ENCODE assay signal across 39 cellular contexts in genomic region chrX:134562002-134562401, GRCh38.
"Had no signal": no experiment of that assay in that cellular context is flagged by ENCODE, and none has a peak within 500 bp of the region (broad histone marks: within the 10 kb centered on the region; RNA-seq: fewer than 3 reads in every experiment).

No MANE protein-coding gene starts in this region.

- H3K4me1 Mint-ChIP-seq: activated naive CD4-positive, alpha-beta T cell treated with anti-CD3 and anti-CD28 coated beads, Interleukin-2, amount 50 U/mL, for 24 hours; activated naive CD8-positive, alpha-beta T cell treated with anti-CD3 and anti-CD28 coated beads for 36 hours; activated T-helper 17 cell treated with anti-CD3 and anti-CD28 coated beads, Interleukin-2, amount 50 U/mL, for 72 hours; brain; central memory CD8-positive, alpha-beta T cell had no signal

- H3K27me3 ChIP-seq: adrenal gland, ascending aorta, body of pancreas, brain microvascular endothelial cell, cardiac muscle cell had no signal

- FAIRE-seq: astrocyte, bronchial epithelial cell had no signal

- H3K27ac Mint-ChIP-seq: activated naive CD4-positive, alpha-beta T cell treated with anti-CD3 and anti-CD28 coated beads for 36 hours; activated naive CD4-positive, alpha-beta T cell treated with anti-CD3 and anti-CD28 coated beads, Interleukin-2, amount 10 ng/mL, durations not matched to agents 7 days and 5 days; activated naive CD4-positive, alpha-beta T cell treated with anti-CD3 and anti-CD28 coated beads, Interleukin-2, amount 50 U/mL, for 24 hours; activated naive CD4-positive, alpha-beta T cell treated with anti-CD3 and anti-CD28 coated beads, Interleukin-2, amount 50 U/mL, for 72 hours; activated naive CD8-positive, alpha-beta T cell; activated naive CD8-positive, alpha-beta T cell treated with anti-CD3 and anti-CD28 coated beads for 36 hours; activated naive CD8-positive, alpha-beta T cell treated with anti-CD3 and anti-CD28 coated beads, Interleukin-2, amount 10 ng/mL, durations not matched to agents 7 days and 5 days; activated naive CD8-positive, alpha-beta T cell treated with anti-CD3 and anti-CD28 coated beads, Interleukin-2, amount 50 U/mL, for 24 hours; activated T-cell treated with anti-CD3 and anti-CD28 coated beads, Interleukin-2, amount 50 U/mL, for 24 hours; activated T-cell treated with anti-CD3 and anti-CD28 coated beads, Interleukin-2, amount 50 U/mL, for 72 hours; activated T-helper 1 cell treated with anti-CD3 and anti-CD28 coated beads, Interleukin-12 subunit alpha, Interleukin-12 subunit beta, Interleukin-2, Interleukin-4 antibody, amounts not matched to agents 30 ng/mL and 10 ng/mL and 1 ng/mL, durations not matched to agents 14 hours and 24 hours and 36 hours; activated T-helper 17 cell treated with anti-CD3 and anti-CD28 coated beads, Interleukin-2, amount 50 U/mL, for 72 hours; activated T-helper 2 cell treated with anti-CD3 and anti-CD28 coated beads, Interferon-gamma antibody, Interleukin-2, Interleukin-4, amounts not matched to agents 10 μg/mL and 5 μg/mL and 100 μg/mL, durations not matched to agents 14 hours and 24 hours and 36 hours; brain had no signal

- H3K9me3 ChIP-seq: adrenal gland, ascending aorta, body of pancreas, breast epithelium had no signal

- DNase-seq: activated effector memory CD4-positive, alpha-beta T cell treated with anti-CD3 and anti-CD28 coated beads, Interleukin-2, amount 50 U/mL, for 16 hours; activated effector memory CD4-positive, alpha-beta T cell treated with Interleukin-2 at 50 U/mL for 16 hours; activated gamma-delta T cell; activated gamma-delta T cell treated with Interleukin-2 at 50 U/mL for 16 hours; activated naive CD4-positive, alpha-beta T cell; activated naive CD4-positive, alpha-beta T cell treated with anti-CD3 and anti-CD28 coated beads for 36 hours; activated naive CD4-positive, alpha-beta T cell treated with anti-CD3 and anti-CD28 coated beads, Interleukin-2, amount 10 ng/mL, durations not matched to agents 7 days and 5 days; activated naive CD4-positive, alpha-beta T cell treated with anti-CD3 and anti-CD28 coated beads, Interleukin-2, amount 50 U/mL, for 16 hours; activated naive CD4-positive, alpha-beta T cell treated with Interleukin-2 at 50 U/mL for 16 hours; activated naive CD8-positive, alpha-beta T cell treated with anti-CD3 and anti-CD28 coated beads for 36 hours; activated naive CD8-positive, alpha-beta T cell treated with anti-CD3 and anti-CD28 coated beads, Interleukin-2, amount 10 ng/mL, durations not matched to agents 7 days and 5 days; activated naive CD8-positive, alpha-beta T cell treated with anti-CD3 and anti-CD28 coated beads, Interleukin-2, amount 50 U/mL, for 24 hours; activated T-cell treated with anti-CD3 and anti-CD28 coated beads, Interleukin-2, amount 50 U/mL, for 1 hour; activated T-cell treated with anti-CD3 and anti-CD28 coated beads, Interleukin-2, amount 50 U/mL, for 24 hours; activated T-cell treated with anti-CD3 and anti-CD28 coated beads, Interleukin-2, amount 50 U/mL, for 4 hours; activated T-cell treated with anti-CD3 and anti-CD28 coated beads, Interleukin-2, amount 50 U/mL, for 48 hours; activated T-cell treated with anti-CD3 and anti-CD28 coated beads, Interleukin-2, amount 50 U/mL, for 72 hours; adrenal gland; amniotic stem cell; amygdala; anterior cingulate cortex; aorta; body of pancreas; brain microvascular endothelial cell; caudate nucleus; cerebellar nuclear complex had no signal

- H3K4me1 ChIP-seq: adrenal gland, ascending aorta, body of pancreas, breast epithelium had no signal

- H3K36me3 Mint-ChIP-seq: activated naive CD4-positive, alpha-beta T cell treated with anti-CD3 and anti-CD28 coated beads, Interleukin-2, amount 10 ng/mL, durations not matched to agents 7 days and 5 days; activated naive CD4-positive, alpha-beta T cell treated with anti-CD3 and anti-CD28 coated beads, Interleukin-2, amount 50 U/mL, for 24 hours; activated naive CD8-positive, alpha-beta T cell; activated naive CD8-positive, alpha-beta T cell treated with anti-CD3 and anti-CD28 coated beads, Interleukin-2, amount 10 ng/mL, durations not matched to agents 7 days and 5 days; brain had no signal

- H3K4me3 Mint-ChIP-seq: activated naive CD4-positive, alpha-beta T cell treated with anti-CD3 and anti-CD28 coated beads for 36 hours; activated naive CD4-positive, alpha-beta T cell treated with anti-CD3 and anti-CD28 coated beads, Interleukin-2, amount 10 ng/mL, durations not matched to agents 7 days and 5 days; activated naive CD4-positive, alpha-beta T cell treated with anti-CD3 and anti-CD28 coated beads, Interleukin-2, amount 50 U/mL, for 24 hours; activated naive CD8-positive, alpha-beta T cell; activated naive CD8-positive, alpha-beta T cell treated with anti-CD3 and anti-CD28 coated beads for 36 hours; activated naive CD8-positive, alpha-beta T cell treated with anti-CD3 and anti-CD28 coated beads, Interleukin-2, amount 10 ng/mL, durations not matched to agents 7 days and 5 days; activated naive CD8-positive, alpha-beta T cell treated with anti-CD3 and anti-CD28 coated beads, Interleukin-2, amount 50 U/mL, for 24 hours; activated T-cell treated with anti-CD3 and anti-CD28 coated beads, Interleukin-2, amount 50 U/mL, for 24 hours; activated T-cell treated with anti-CD3 and anti-CD28 coated beads, Interleukin-2, amount 50 U/mL, for 4 hours; activated T-cell treated with anti-CD3 and anti-CD28 coated beads, Interleukin-2, amount 50 U/mL, for 72 hours; activated T-helper 1 cell treated with anti-CD3 and anti-CD28 coated beads, Interleukin-12 subunit alpha, Interleukin-12 subunit beta, Interleukin-2, Interleukin-4 antibody, amounts not matched to agents 30 ng/mL and 10 ng/mL and 1 ng/mL, durations not matched to agents 14 hours and 24 hours and 36 hours; activated T-helper 17 cell treated with anti-CD3 and anti-CD28 coated beads, Interleukin-2, amount 50 U/mL, for 72 hours; brain; central memory CD8-positive, alpha-beta T cell had no signal

- H3K36me3 ChIP-seq: adrenal gland, ascending aorta, brain microvascular endothelial cell, breast epithelium, cardiac muscle cell had no signal

- H3K27ac ChIP-seq: adrenal gland, ascending aorta, body of pancreas, brain microvascular endothelial cell, breast epithelium, cardiac muscle cell had no signal

- H3K9me3 Mint-ChIP-seq: activated naive CD4-positive, alpha-beta T cell treated with anti-CD3 and anti-CD28 coated beads for 36 hours; activated naive CD4-positive, alpha-beta T cell treated with anti-CD3 and anti-CD28 coated beads, Interleukin-2, amount 10 ng/mL, durations not matched to agents 7 days and 5 days; activated naive CD4-positive, alpha-beta T cell treated with anti-CD3 and anti-CD28 coated beads, Interleukin-2, amount 50 U/mL, for 24 hours; activated naive CD8-positive, alpha-beta T cell treated with anti-CD3 and anti-CD28 coated beads for 36 hours; activated naive CD8-positive, alpha-beta T cell treated with anti-CD3 and anti-CD28 coated beads, Interleukin-2, amount 10 ng/mL, durations not matched to agents 7 days and 5 days; activated T-cell treated with anti-CD3 and anti-CD28 coated beads, Interleukin-2, amount 50 U/mL, for 24 hours; activated T-cell treated with anti-CD3 and anti-CD28 coated beads, Interleukin-2, amount 50 U/mL, for 4 hours; activated T-helper 1 cell treated with anti-CD3 and anti-CD28 coated beads, Interleukin-12 subunit alpha, Interleukin-12 subunit beta, Interleukin-2, Interleukin-4 antibody, amounts not matched to agents 30 ng/mL and 10 ng/mL and 1 ng/mL, durations not matched to agents 14 hours and 24 hours and 36 hours; activated T-helper 17 cell treated with anti-CD3 and anti-CD28 coated beads, Interleukin-2, amount 50 U/mL, for 72 hours; activated T-helper 2 cell treated with anti-CD3 and anti-CD28 coated beads, Interferon-gamma antibody, Interleukin-2, Interleukin-4, amounts not matched to agents 10 μg/mL and 5 μg/mL and 100 μg/mL, durations not matched to agents 14 hours and 24 hours and 36 hours; central memory CD8-positive, alpha-beta T cell had no signal

- ATAC-seq: activated naive CD4-positive, alpha-beta T cell treated with anti-CD3 and anti-CD28 coated beads, Interleukin-2, amount 50 U/mL, for 72 hours; activated naive CD8-positive, alpha-beta T cell treated with anti-CD3 and anti-CD28 coated beads, Interleukin-2, amount 50 U/mL, for 24 hours; activated T-cell treated with anti-CD3 and anti-CD28 coated beads, Interleukin-2, amount 50 U/mL, for 4 hours; activated T-cell treated with anti-CD3 and anti-CD28 coated beads, Interleukin-2, amount 50 U/mL, for 72 hours; activated T-helper 17 cell treated with anti-CD3 and anti-CD28 coated beads, Interleukin-2, amount 50 U/mL, for 72 hours; body of pancreas had no signal

- H3K4me3 ChIP-seq: adrenal gland, ascending aorta, body of pancreas, breast epithelium, cardiac muscle cell had no signal
